Comparison of ENCODE assay signal across 8 cellular contexts in genomic region chr5:10145922-10146321, GRCh38.
DNase-seq lines count a peak whose midpoint lies in the region; ATAC-seq and TF ChIP-seq lines count a peak whose summit lies in the region.
"Had no signal": no experiment of that assay in that cellular context is flagged by ENCODE, and none has a peak within 500 bp of the region (broad histone marks: within the 10 kb centered on the region; RNA-seq: fewer than 3 reads in every experiment).

No MANE protein-coding gene starts in this region.

- ATAC-seq in HG03025 (IDR thresholded peaks at IDR 0.05; ENCODE audit: low FRiP score, unreplicated experiment), result no peak

- H3K27me3 Mint-ChIP-seq in chondrocyte (ENCODE audit: low read depth) (no peaks in the 10 kb centered on the region), progenitor cell of endocrine pancreas (peaks cover 5% of the 10 kb centered on the region)
- H3K27me3 Mint-ChIP-seq in activated T-cell treated with anti-CD3 and anti-CD28 coated beads, Interleukin-2, amount 50 U/mL, for 24 hours, result no peaks in the 10 kb centered on the region

- in situ Hi-C loops in GM13977 (cut with MboI; ENCODE audit: low pct_unique_long_range_greater_than_20kb, low sequenced_read_pairs, unreplicated experiment), result no loop called here

- H3K4me1 Mint-ChIP-seq in chondrocyte (ENCODE audit: low read depth) (no peaks in the 10 kb centered on the region), progenitor cell of endocrine pancreas (ENCODE audit: low read depth) (peaks cover 16% of the 10 kb centered on the region)
- H3K4me1 Mint-ChIP-seq in activated T-cell treated with anti-CD3 and anti-CD28 coated beads, Interleukin-2, amount 50 U/mL, for 24 hours (ENCODE audit: low read depth), result no peaks in the 10 kb centered on the region

- H3K36me3 Mint-ChIP-seq in chondrocyte (ENCODE audit: low read depth) (no peaks in the 10 kb centered on the region), progenitor cell of endocrine pancreas (ENCODE audit: insufficient read depth) (no peaks in the 10 kb centered on the region)
- H3K36me3 Mint-ChIP-seq in activated T-cell treated with anti-CD3 and anti-CD28 coated beads, Interleukin-2, amount 50 U/mL, for 24 hours (ENCODE audit: low read depth), result no peaks in the 10 kb centered on the region

- TF ChIP-seq CTCF in GM13977 (IDR thresholded peaks at IDR 0.05; ENCODE audit: extremely low read depth, insufficient read depth, missing control alignments) (peak; percentile 18), chondrocyte (IDR thresholded peaks at IDR 0.05) (peak; percentile 82), progenitor cell of endocrine pancreas (IDR thresholded peaks at IDR 0.05; ENCODE audit: unreplicated experiment) (peak; percentile 24)

- H3K27ac Mint-ChIP-seq in chondrocyte (ENCODE audit: unreplicated experiment), result no peak overlapping the region
- H3K27ac Mint-ChIP-seq in progenitor cell of endocrine pancreas, result no peak overlapping the region
- no peak overlapping the region for H3K27ac Mint-ChIP-seq in activated T-cell treated with anti-CD3 and anti-CD28 coated beads, Interleukin-2, amount 50 U/mL, for 24 hours

- DNase-seq in GM13977 (ENCODE audit: low spot score) (no peak), MV-4-11 (lab: John Stamatoyannopoulos, UW) (peak; percentile 51), chondrocyte (ENCODE audit: low spot score) (no peak), progenitor cell of endocrine pancreas (ENCODE audit: low spot score, unreplicated experiment) (no peak)
- DNase-seq in effector CD8-positive, alpha-beta T cell (lab: John Stamatoyannopoulos, UW), result no peak
- DNase-seq in activated T-cell treated with anti-CD3 and anti-CD28 coated beads, Interleukin-2, amount 50 U/mL, for 24 hours, result no peak
- DNase-seq: NCI-H187 had no signal

- no peak overlapping the region for H3K4me3 Mint-ChIP-seq in chondrocyte (ENCODE audit: unreplicated experiment)
- no peak overlapping the region for H3K4me3 Mint-ChIP-seq in progenitor cell of endocrine pancreas (ENCODE audit: low read depth)
- H3K4me3 Mint-ChIP-seq in activated T-cell treated with anti-CD3 and anti-CD28 coated beads, Interleukin-2, amount 50 U/mL, for 24 hours, result no peak overlapping the region

- no peaks in the 10 kb centered on the region for H3K9me3 Mint-ChIP-seq in chondrocyte (ENCODE audit: low read depth)
- H3K9me3 Mint-ChIP-seq in progenitor cell of endocrine pancreas (ENCODE audit: low read depth), result no peaks in the 10 kb centered on the region
- no peaks in the 10 kb centered on the region for H3K9me3 Mint-ChIP-seq in activated T-cell treated with anti-CD3 and anti-CD28 coated beads, Interleukin-2, amount 50 U/mL, for 24 hours

Comparison
In these comparisons a context has a peak if more than half of its experiments do, and no peak if none do; other contexts are left out.
1. CTCF ChIP-seq: peak in every context shown above with its lines; median percentile 82 in chondrocyte; 24 in progenitor cell of endocrine pancreas; 18 in GM13977.